In the genomic region with DNA sequence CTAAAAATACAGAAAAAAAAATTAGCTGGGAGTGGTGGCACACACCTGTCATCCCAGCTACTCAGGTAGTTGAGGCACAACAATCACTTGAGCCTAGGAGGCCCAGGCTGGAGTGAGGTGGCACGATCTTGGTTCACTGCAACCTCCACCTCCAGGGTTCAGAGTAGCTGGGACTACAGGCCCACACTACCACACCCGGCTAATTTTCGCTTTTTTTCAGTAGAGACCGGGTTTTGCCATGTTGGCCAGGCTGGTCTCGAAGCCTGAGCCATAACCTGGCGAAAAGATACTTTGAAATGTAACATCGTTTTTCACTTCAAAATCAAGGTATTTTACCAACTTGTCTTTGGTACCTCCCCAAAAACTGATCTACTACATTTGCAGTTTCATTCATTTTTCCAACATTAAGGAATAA, we compare ENCODE assay signal across 10 cellular contexts. TPM values are rescaled to one million over a fixed set of nuclear protein-coding genes. Genes with fewer than 3 reads are reported as not detected.
DNase-seq lines count a peak whose midpoint lies in the region; ATAC-seq and TF ChIP-seq lines count a peak whose summit lies in the region.
"Had no signal": no experiment of that assay in that cellular context is flagged by ENCODE, and none has a peak within 500 bp of the region (broad histone marks: within the 10 kb centered on the region; RNA-seq: fewer than 3 reads in every experiment).

No MANE protein-coding gene starts in this region.

- no peak overlapping the region for H3K4me3 ChIP-seq in MG63
- no peak overlapping the region for H3K4me3 ChIP-seq in mammary epithelial cell (replicated peaks in 1 of 3; ENCODE audit: insufficient read depth in 1 of 3, low read depth in 2 of 3, low read length in 3 of 3)

- DNase-seq in Calu3 (no peak), MG63 (peak; percentile 34), mammary epithelial cell (peak; percentile 28), D341Med (ENCODE audit: low spot score) (no peak), NK-92 (lab: John Stamatoyannopoulos, UW; ENCODE audit: unreplicated experiment) (no peak)
- DNase-seq: DMS79 had no signal

- TF ChIP-seq CTCF in Calu3 (IDR thresholded peaks at IDR 0.05; ENCODE audit: unreplicated experiment) (no peak), mammary epithelial cell (conservative IDR thresholded peaks at IDR 0.05 in 1 of 2, IDR thresholded peaks at IDR 0.05 in 1 of 2; ENCODE audit: extremely low read depth in 1 of 2, insufficient read depth in 1 of 2, low read depth in 1 of 2, low read length in 2 of 2) (no peak)

- no peak for ATAC-seq in HG03097 (IDR thresholded peaks at IDR 0.05; ENCODE audit: low FRiP score, unreplicated experiment)

- H3K27me3 ChIP-seq in MG63 (no peaks in the 10 kb centered on the region), mammary epithelial cell (ENCODE audit: insufficient read depth, low read length) (no peaks in the 10 kb centered on the region)

- peaks cover 9% of the 10 kb centered on the region for H3K4me1 ChIP-seq in mammary epithelial cell (ENCODE audit: insufficient read depth, low read length)

- in situ Hi-C loops in mammary epithelial cell (cut with MboI; ENCODE audit: low sequenced_read_pairs in 2 of 2) = no loop called here

- CTCF ChIA-PET in Calu3 (lab: Charles Lee) = no interaction called here
- CTCF ChIA-PET in mammary epithelial cell (lab: Charles Lee; ENCODE audit: low non-redundant PET) = no interaction called here

- no peak overlapping the region for H3K27ac ChIP-seq in mammary epithelial cell (ENCODE audit: insufficient read depth, low read depth, low read length)

- no peak overlapping the region for H3K4me3 Mint-ChIP-seq in Calu3 (ENCODE audit: low read depth, unreplicated experiment)

- WGBS in mammary epithelial cell (ENCODE audit: low coverage, missing lambda C conversion rate) = 95% methylated on average over 7 of the region's 7 CpGs

- BruUV-seq in Calu3 (replicated peaks; lab: Mats Ljungman, UMichigan) = no TSS peak
- no TSS peak for BruUV-seq in mammary epithelial cell (replicated peaks; lab: Mats Ljungman, UMichigan)

- H3K9me3 ChIP-seq in MG63 = no peaks in the 10 kb centered on the region
- no peaks in the 10 kb centered on the region for H3K9me3 ChIP-seq in mammary epithelial cell (replicated peaks; ENCODE audit: insufficient read depth, low read length)

- H3K27me3 Mint-ChIP-seq in Calu3 (ENCODE audit: unreplicated experiment) = no peaks in the 10 kb centered on the region

- intact Hi-C loops in Calu3 (cut with micrococcal nuclease; ENCODE audit: unreplicated experiment) (no loop called here), mammary epithelial cell (cut with micrococcal nuclease) (no loop called here)

- peaks cover 23% of the 10 kb centered on the region for H4K20me1 ChIP-seq in mammary epithelial cell (ENCODE audit: insufficient read depth, low read length)

- H3K36me3 ChIP-seq in MG63 = peaks cover 77% of the 10 kb centered on the region
- peaks cover 52% of the 10 kb centered on the region for H3K36me3 ChIP-seq in mammary epithelial cell (ENCODE audit: insufficient read depth, low read length)

- peaks cover 91% of the 10 kb centered on the region for H3K36me3 Mint-ChIP-seq in Calu3 (ENCODE audit: insufficient read depth, unreplicated experiment)

- dilution Hi-C loops in mammary epithelial cell (cut with HindIII; ENCODE audit: low sequenced_read_pairs) = no loop called here

- H3K9me3 Mint-ChIP-seq in Calu3 (ENCODE audit: low read depth, unreplicated experiment) = no peaks in the 10 kb centered on the region

- no peak overlapping the region for H2AFZ ChIP-seq in mammary epithelial cell (ENCODE audit: low read depth, low read length)

- no peak overlapping the region for H3K9ac ChIP-seq in mammary epithelial cell (ENCODE audit: insufficient read depth, low read length)

- peaks cover 28% of the 10 kb centered on the region for H3K79me2 ChIP-seq in mammary epithelial cell (ENCODE audit: insufficient read depth, low read length)

- H3K4me2 ChIP-seq in mammary epithelial cell (ENCODE audit: insufficient read depth, low read depth, low read length) = no peak overlapping the region

- peaks cover 21% of the 10 kb centered on the region for H3K4me1 Mint-ChIP-seq in Calu3 (ENCODE audit: low read depth, unreplicated experiment)

- H3K27ac Mint-ChIP-seq in Calu3 (ENCODE audit: unreplicated experiment) = peak overlapping the region; percentile 100

RNA-seq across cellular contexts. Expression of a gene that starts 6.1 kb away (rescaled TPM):
- total RNA-seq in Calu3 (2022) (345 and 367 TPM in 2 replicates), mammary epithelial cell (100 to 1,000 TPM; 396 to 722 TPM)
- 531 and 1,049 TPM in 2 replicates for total RNA-seq in MG63 (2014; rRNA removed; shearing (Covaris generic); ENCODE audit: low replicate concordance)
- polyA plus RNA-seq in mammary epithelial cell = 459 TPM
- polyA minus RNA-seq in mammary epithelial cell = 174 TPM

RNA-seq across cellular contexts. Expression of a gene that starts 6.4 kb away (rescaled TPM):
- total RNA-seq in Calu3 (2022) = 10.9 and 11.7 TPM in 2 replicates
- 3.1 and 3.2 TPM in 2 replicates for total RNA-seq in MG63 (2014; rRNA removed; shearing (Covaris generic); ENCODE audit: low replicate concordance)
- 1 to 10 TPM; 5.5 to 5.6 TPM for total RNA-seq in mammary epithelial cell
- 1.7 TPM for polyA plus RNA-seq in mammary epithelial cell
- polyA minus RNA-seq in mammary epithelial cell = 4.8 TPM

RNA-seq across cellular contexts. Expression of a gene that starts 37.1 kb away (rescaled TPM):
- total RNA-seq in Calu3 (2022) = 30.3 and 31.2 TPM in 2 replicates
- total RNA-seq in MG63 (2014; rRNA removed; shearing (Covaris generic); ENCODE audit: low replicate concordance) = 35.3 and 148 TPM in 2 replicates
- 10 to 100 TPM in 1 of 2 donors, 1 to 10 TPM in 1; 7.7 to 21.6 TPM for total RNA-seq in mammary epithelial cell
- 10.2 TPM for polyA plus RNA-seq in mammary epithelial cell
- 9.3 TPM for polyA minus RNA-seq in mammary epithelial cell

RNA-seq across cellular contexts. Expression of a gene that starts 37.3 kb away (rescaled TPM):
- total RNA-seq in Calu3 (2022) = 48.4 and 56.3 TPM in 2 replicates
- 25.8 and 38.4 TPM in 2 replicates for total RNA-seq in MG63 (2014; rRNA removed; shearing (Covaris generic); ENCODE audit: low replicate concordance)
- 10 to 100 TPM; 22.3 to 29.9 TPM for total RNA-seq in mammary epithelial cell
- polyA plus RNA-seq in mammary epithelial cell = 32.5 TPM
- polyA minus RNA-seq in mammary epithelial cell = 49.3 TPM

RNA-seq across cellular contexts. Expression of a gene that starts 55.4 kb away (rescaled TPM):
- total RNA-seq in Calu3 (2022) (0.59 TPM in 1 of 2 replicates, not detected in the other), mammary epithelial cell (under 1 TPM in 1 of 2 donors, not detected in 1; 0.17 TPM)
- not detected in 2 replicates for total RNA-seq in MG63 (2014; rRNA removed; shearing (Covaris generic); ENCODE audit: low replicate concordance)
- 0.09 TPM for polyA plus RNA-seq in mammary epithelial cell
- polyA minus RNA-seq in mammary epithelial cell = not detected
- total RNA-seq: dermis microvascular lymphatic vessel endothelial cell; lower leg skin; T-helper 1 cell treated with Interleukin-12 subunit alpha and Interleukin-12 subunit beta and Interleukin-4 antibody, amounts not matched to agents 30 ng/mL and 1 ng/mL, for 36 hours had no signal

Comparison
In these comparisons a context has a peak if more than half of its experiments do, and no peak if none do; other contexts are left out.
1. DNase-seq: peak in MG63 (single experiment) and mammary epithelial cell (single experiment); none in Calu3 (single experiment), D341Med (single experiment) and NK-92 (single experiment).